8 cellular contexts compared by ENCODE assay signal in the genomic region with DNA sequence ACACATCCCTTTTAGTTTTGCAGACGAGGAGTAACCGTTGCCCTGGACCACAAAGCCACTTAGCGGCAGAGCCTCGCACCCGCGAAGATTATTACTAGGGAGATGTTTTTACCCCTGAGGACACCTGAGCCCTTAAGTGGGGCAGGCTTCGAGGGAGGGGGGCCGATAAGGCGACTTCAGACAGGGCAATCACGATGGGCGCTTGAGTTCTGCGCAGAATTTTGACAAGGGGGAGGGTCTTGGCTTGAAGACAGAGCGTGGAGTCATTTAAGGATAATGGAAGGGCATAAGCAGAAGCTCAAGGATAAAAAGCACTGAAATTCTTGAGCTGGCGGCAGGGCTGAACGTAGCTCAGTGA. TPM values are rescaled to one million over a fixed set of nuclear protein-coding genes. Genes with fewer than 3 reads are reported as not detected.
DNase-seq lines count a peak whose midpoint lies in the region; ATAC-seq and TF ChIP-seq lines count a peak whose summit lies in the region.

No MANE protein-coding gene starts in this region.

- peak overlapping the region; percentile 70 for H2AFZ ChIP-seq in fibroblast of lung (ENCODE audit: low read length)

- H3K79me2 ChIP-seq in fibroblast of lung (ENCODE audit: control insufficient read depth, insufficient read depth, low read length): peaks cover 30% of the 10 kb centered on the region

- peak overlapping the region; percentile 96 for H3K4me2 ChIP-seq in fibroblast of lung (ENCODE audit: extremely low read depth, insufficient read depth, low read length)

- H3K9me3 ChIP-seq in ES-I3 (ENCODE audit: control insufficient read depth, insufficient read depth, low read length) (no peaks in the 10 kb centered on the region), fibroblast of lung (ENCODE audit: control insufficient read depth, insufficient read depth, low read depth, low read length) (no peaks in the 10 kb centered on the region), neutrophil (no peaks in the 10 kb centered on the region)

- H3K36me3 ChIP-seq in ES-I3 (ENCODE audit: insufficient read depth, low read length): 0 out of 2 replicates have a peak, but pooled peaks cover 3% of the 10 kb centered on the region
- no peaks in the 10 kb centered on the region for H3K36me3 ChIP-seq in fibroblast of lung (ENCODE audit: control insufficient read depth, insufficient read depth, low read length)
- H3K36me3 ChIP-seq in neutrophil: peaks cover 5% of the 10 kb centered on the region

- no peak for TF ChIP-seq CTCF in fibroblast of lung (conservative IDR thresholded peaks at IDR 0.05 in 1 of 2, IDR thresholded peaks at IDR 0.05 in 1 of 2; ENCODE audit: low read depth in 1 of 2, low read length in 2 of 2)
- TF ChIP-seq CTCF in neutrophil (IDR thresholded peaks at IDR 0.05): no peak

- peak overlapping the region; percentile 87 for H3K27ac ChIP-seq in fibroblast of lung (ENCODE audit: insufficient read depth, low read length)
- peak overlapping the region; percentile 83 for H3K27ac ChIP-seq in neutrophil

- DNase-seq in NCI-H146 treated with DMSO at 0.1 percent for 48 hours (lab: John Stamatoyannopoulos, UW; ENCODE audit: unreplicated experiment): peak; percentile 49
- peak; percentile 3 for DNase-seq in activated T-cell treated with anti-CD3 and anti-CD28 coated beads for 48 hours (ENCODE audit: low read depth)
- DNase-seq in fibroblast of lung (ENCODE audit: low read depth in 2 of 2): peak in 1 of 2 donors; percentile 60
- no peak for DNase-seq in AG20443 (ENCODE audit: low spot score)
- no peak for DNase-seq in iPS-NIHi7 (ENCODE audit: extremely low spot score)

- ATAC-seq in GM21786 (IDR thresholded peaks at IDR 0.05; ENCODE audit: unreplicated experiment): peak; percentile 13

- H3K9ac ChIP-seq in ES-I3 (ENCODE audit: low read depth, low read length) (peak overlapping the region; percentile 84), fibroblast of lung (ENCODE audit: insufficient read depth, low read length) (peak overlapping the region; percentile 58)

- peak overlapping the region; percentile 77 to 96 (median 91) for H3K4me3 ChIP-seq in fibroblast of lung (replicated peaks in 1 of 4; ENCODE audit: control extremely low read depth in 1 of 4, insufficient read depth in 1 of 4, low read depth in 3 of 4, low read length in 4 of 4)
- H3K4me3 ChIP-seq in neutrophil (ENCODE audit: low read depth in 1 of 2, low read length in 1 of 2): peak overlapping the region; percentile 82 to 83

- H3K27me3 ChIP-seq in fibroblast of lung (ENCODE audit: control insufficient read depth, insufficient read depth, low read length): no peaks in the 10 kb centered on the region
- H3K27me3 ChIP-seq in neutrophil: no peaks in the 10 kb centered on the region

- H3K4me1 ChIP-seq in ES-I3 (ENCODE audit: insufficient read depth, low read length): peaks cover 4% of the 10 kb centered on the region; the same call in 1 of the 2 replicates
- peaks cover 3% of the 10 kb centered on the region for H3K4me1 ChIP-seq in fibroblast of lung (ENCODE audit: control insufficient read depth, extremely low read depth, insufficient read depth, low read length)
- peaks cover 17 to 18% of the 10 kb centered on the region in 2 experiments for H3K4me1 ChIP-seq in neutrophil (ENCODE audit: control insufficient read depth in 1 of 2, insufficient read depth in 1 of 2, low read depth in 1 of 2, low read length in 1 of 2)

- H4K20me1 ChIP-seq in fibroblast of lung (ENCODE audit: control insufficient read depth, extremely low read depth, insufficient read depth, low read length): no peaks in the 10 kb centered on the region

RNA-seq across cellular contexts. Expression of gene TTK, which starts 0.6 kb away (rescaled TPM):
- total RNA-seq in fibroblast of lung: 0.51 and 6.1 TPM in 2 replicates
- 4.9 and 20.6 TPM in 2 replicates for polyA plus RNA-seq in fibroblast of lung
- 2.8 and 11.4 TPM in 2 replicates for polyA plus RNA-seq in fibroblast of lung (2012)
- 0.12 and 0.67 TPM in 2 replicates for polyA minus RNA-seq in fibroblast of lung (ENCODE audit: low replicate concordance)

RNA-seq across cellular contexts. Expression of gene ELOVL4, which starts 56.5 kb away (rescaled TPM):
- total RNA-seq in fibroblast of lung: 4.6 and 6.4 TPM in 2 replicates
- polyA plus RNA-seq in fibroblast of lung: 4.3 and 5.2 TPM in 2 replicates
- polyA plus RNA-seq in fibroblast of lung (2012): 4.9 and 5.8 TPM in 2 replicates
- 0.43 and 2.5 TPM in 2 replicates for polyA minus RNA-seq in fibroblast of lung (ENCODE audit: low replicate concordance)

Comparison
In these comparisons a context has a peak if more than half of its experiments do, and no peak if none do; other contexts are left out.
1. DNase-seq: peak in NCI-H146 treated with DMSO at 0.1 percent for 48 hours (single experiment) and activated T-cell treated with anti-CD3 and anti-CD28 coated beads for 48 hours (single experiment); none in AG20443 (single experiment) and iPS-NIHi7 (single experiment).